In genomic region chr4:145938618-145939177, GRCh38 we compare ENCODE assay signal across 8 cellular contexts. TPM values are rescaled to one million over a fixed set of nuclear protein-coding genes. Genes with fewer than 3 reads are reported as not detected.
A peak's percentile ranks its signal among the peaks of the same experiment; 100 is the strongest.
DNase-seq lines count a peak whose midpoint lies in the region; ATAC-seq and TF ChIP-seq lines count a peak whose summit lies in the region.

TSS of gene ZNF827 (minus strand) at chr4:145938823. CDS start at chr4:145938407, 416 bp downstream.

- peaks cover 0 to 15% (median 0%) of the 10 kb centered on the region in 3 experiments for H3K36me3 ChIP-seq in naive thymus-derived CD4-positive, alpha-beta T cell (ENCODE audit: control insufficient read depth in 2 of 3, insufficient read depth in 3 of 3, low read length in 3 of 3)

- H3K27ac ChIP-seq in naive thymus-derived CD4-positive, alpha-beta T cell (ENCODE audit: low read depth, low read length): peak within 1 kb of the TSS; percentile 73

- CTCF ChIA-PET in naive thymus-derived CD4-positive, alpha-beta T cell (lab: Charles Lee): interaction anchor here (0.7 kb wide), 1 partner anchor 213 kb away, joined by 3 read pairs; no protein-coding TSS in a partner anchor

- in situ Hi-C loops in ACHN (cut with HindIII; ENCODE audit: low pct_ligation_motif_present, low pct_unique_long_range_greater_than_20kb, low sequenced_read_pairs): no loop called here

- H3K4me1 ChIP-seq in naive thymus-derived CD4-positive, alpha-beta T cell (ENCODE audit: control insufficient read depth in 2 of 2, insufficient read depth in 2 of 2, low read length in 2 of 2): peaks cover 0 to 13% of the 10 kb centered on the region in 2 donors

- H3K9me3 Mint-ChIP-seq in activated T-helper 1 cell treated with anti-CD3 and anti-CD28 coated beads, Interleukin-12 subunit alpha, Interleukin-12 subunit beta, Interleukin-2, Interleukin-4 antibody, amounts not matched to agents 30 ng/mL and 10 ng/mL and 1 ng/mL, durations not matched to agents 14 hours and 24 hours and 36 hours: no peaks in the 10 kb centered on the region
- H3K9me3 Mint-ChIP-seq in naive thymus-derived CD4-positive, alpha-beta T cell: peaks cover 0 to 5% (median 0%) of the 10 kb centered on the region in 11 donors

- ATAC-seq in GM18867 (IDR thresholded peaks at IDR 0.05; ENCODE audit: unreplicated experiment) (peak; percentile 41), HG03354 (IDR thresholded peaks at IDR 0.05; ENCODE audit: poor library complexity, severe bottlenecking, unreplicated experiment) (peak; percentile 34)
- ATAC-seq in naive thymus-derived CD4-positive, alpha-beta T cell: peak; percentile 56

- POLR2A ChIA-PET in naive thymus-derived CD4-positive, alpha-beta T cell (lab: Charles Lee): interaction anchor here (0.6 to 1.3 kb wide), 4 partner anchors 11 to 319 kb away, joined by 3 to 4 read pairs (median 4); partner anchors contain the start of gene MMAA

- DNase-seq in ACHN (peak; percentile 48), OCI-M1 (lab: John Stamatoyannopoulos, UW) (peak; percentile 91), fibroblast of mammary gland (ENCODE audit: low read depth) (peak; percentile 73)
- peak; percentile 50 for DNase-seq in activated T-helper 1 cell treated with anti-CD3 and anti-CD28 coated beads, Interleukin-12 subunit alpha, Interleukin-12 subunit beta, Interleukin-2, Interleukin-4 antibody, amounts not matched to agents 30 ng/mL and 10 ng/mL and 1 ng/mL, durations not matched to agents 14 hours and 24 hours and 36 hours (ENCODE audit: low spot score)
- peak; percentile 38 to 82 (median 67) for DNase-seq in naive thymus-derived CD4-positive, alpha-beta T cell
- DNase-seq in stimulated activated naive CD4-positive, alpha-beta T cell treated with Interleukin-2 at 50 U/mL for 16 hours (lab: John Stamatoyannopoulos, UW): peak; percentile 53

- peaks cover 14% of the 10 kb centered on the region for H3K36me3 Mint-ChIP-seq in activated T-helper 1 cell treated with anti-CD3 and anti-CD28 coated beads, Interleukin-12 subunit alpha, Interleukin-12 subunit beta, Interleukin-2, Interleukin-4 antibody, amounts not matched to agents 30 ng/mL and 10 ng/mL and 1 ng/mL, durations not matched to agents 14 hours and 24 hours and 36 hours (ENCODE audit: low read depth)
- H3K36me3 Mint-ChIP-seq in naive thymus-derived CD4-positive, alpha-beta T cell: peaks cover 0 to 5% (median 1%) of the 10 kb centered on the region in 5 donors

- H3K4me3 ChIP-seq in fibroblast of mammary gland (ENCODE audit: control insufficient read depth, low read depth, low read length): peak within 1 kb of the TSS; percentile 92
- peak within 1 kb of the TSS; percentile 92 for H3K4me3 ChIP-seq in naive thymus-derived CD4-positive, alpha-beta T cell (ENCODE audit: low read length)

- H3K27ac Mint-ChIP-seq in activated T-helper 1 cell treated with anti-CD3 and anti-CD28 coated beads, Interleukin-12 subunit alpha, Interleukin-12 subunit beta, Interleukin-2, Interleukin-4 antibody, amounts not matched to agents 30 ng/mL and 10 ng/mL and 1 ng/mL, durations not matched to agents 14 hours and 24 hours and 36 hours: peak within 1 kb of the TSS; percentile 96
- H3K27ac Mint-ChIP-seq in naive thymus-derived CD4-positive, alpha-beta T cell: peak within 1 kb of the TSS; percentile 91 to 97 (median 94)

- H3K27me3 Mint-ChIP-seq in activated T-helper 1 cell treated with anti-CD3 and anti-CD28 coated beads, Interleukin-12 subunit alpha, Interleukin-12 subunit beta, Interleukin-2, Interleukin-4 antibody, amounts not matched to agents 30 ng/mL and 10 ng/mL and 1 ng/mL, durations not matched to agents 14 hours and 24 hours and 36 hours (ENCODE audit: insufficient read depth): peaks cover 3% of the 10 kb centered on the region
- H3K27me3 Mint-ChIP-seq in naive thymus-derived CD4-positive, alpha-beta T cell: peaks cover 0 to 8% (median 0%) of the 10 kb centered on the region in 5 donors

- H3K4me1 Mint-ChIP-seq in activated T-helper 1 cell treated with anti-CD3 and anti-CD28 coated beads, Interleukin-12 subunit alpha, Interleukin-12 subunit beta, Interleukin-2, Interleukin-4 antibody, amounts not matched to agents 30 ng/mL and 10 ng/mL and 1 ng/mL, durations not matched to agents 14 hours and 24 hours and 36 hours (ENCODE audit: low read depth): peaks cover 45% of the 10 kb centered on the region
- H3K4me1 Mint-ChIP-seq in naive thymus-derived CD4-positive, alpha-beta T cell: peaks cover 21 to 38% (median 33%) of the 10 kb centered on the region in 7 donors

- intact Hi-C loops in activated T-helper 1 cell treated with anti-CD3 and anti-CD28 coated beads, Interleukin-12 subunit alpha, Interleukin-12 subunit beta, Interleukin-2, Interleukin-4 antibody, amounts not matched to agents 30 ng/mL and 10 ng/mL and 1 ng/mL, durations not matched to agents 14 hours and 24 hours and 36 hours (cut with micrococcal nuclease): loop anchor here (1.0 to 10.0 kb wide), 9 partner anchors 16 to 704 kb away; partner anchors contain the start of genes MMAA and SLC10A7
- intact Hi-C loops in naive thymus-derived CD4-positive, alpha-beta T cell (cut with micrococcal nuclease): loop anchor here (1.0 to 10.0 kb wide), 15 partner anchors 18 to 1766 kb away; partner anchors contain the start of genes ABCE1 (in 2 of the 2), ANAPC10 (in 2 of the 2), LSM6 (in 2 of the 2) and MMAA (in 2 of the 2)

- H3K4me3 Mint-ChIP-seq in activated T-helper 1 cell treated with anti-CD3 and anti-CD28 coated beads, Interleukin-12 subunit alpha, Interleukin-12 subunit beta, Interleukin-2, Interleukin-4 antibody, amounts not matched to agents 30 ng/mL and 10 ng/mL and 1 ng/mL, durations not matched to agents 14 hours and 24 hours and 36 hours: peak within 1 kb of the TSS; percentile 95
- peak within 1 kb of the TSS; percentile 92 to 100 (median 96) for H3K4me3 Mint-ChIP-seq in naive thymus-derived CD4-positive, alpha-beta T cell

- H3K27me3 ChIP-seq in naive thymus-derived CD4-positive, alpha-beta T cell (ENCODE audit: control insufficient read depth in 2 of 2, insufficient read depth in 2 of 2, low read length in 2 of 2): no peaks in the 10 kb centered on the region

- TF ChIP-seq CTCF in fibroblast of mammary gland (conservative IDR thresholded peaks at IDR 0.05; ENCODE audit: control insufficient read depth, insufficient read depth, low read depth, low read length): no peak

- H3K9me3 ChIP-seq in naive thymus-derived CD4-positive, alpha-beta T cell (ENCODE audit: control insufficient read depth in 2 of 3, low read length in 3 of 3): no peaks in the 10 kb centered on the region

RNA-seq across cellular contexts. Expression of gene ZNF827, which starts in this region (rescaled TPM):
- 50.7 and 51.1 TPM in 2 replicates for total RNA-seq in activated T-helper 1 cell treated with anti-CD3 and anti-CD28 coated beads, Interleukin-12 subunit alpha, Interleukin-12 subunit beta, Interleukin-2, Interleukin-4 antibody, amounts not matched to agents 30 ng/mL and 10 ng/mL and 1 ng/mL, durations not matched to agents 14 hours and 24 hours and 36 hours
- total RNA-seq in naive thymus-derived CD4-positive, alpha-beta T cell: 10 to 100 TPM; 20.6 to 32.2 (median 25.9) TPM
- 1 to 10 TPM; 2.3 to 5.0 TPM for polyA plus RNA-seq in naive thymus-derived CD4-positive, alpha-beta T cell

Comparison
In these comparisons a context has a peak if more than half of its experiments do, and no peak if none do; other contexts are left out.
1. Peak in every context shown above with its lines: DNase-seq, ATAC-seq, H3K4me3 ChIP-seq and H3K27ac ChIP-seq.